In the genomic region with DNA sequence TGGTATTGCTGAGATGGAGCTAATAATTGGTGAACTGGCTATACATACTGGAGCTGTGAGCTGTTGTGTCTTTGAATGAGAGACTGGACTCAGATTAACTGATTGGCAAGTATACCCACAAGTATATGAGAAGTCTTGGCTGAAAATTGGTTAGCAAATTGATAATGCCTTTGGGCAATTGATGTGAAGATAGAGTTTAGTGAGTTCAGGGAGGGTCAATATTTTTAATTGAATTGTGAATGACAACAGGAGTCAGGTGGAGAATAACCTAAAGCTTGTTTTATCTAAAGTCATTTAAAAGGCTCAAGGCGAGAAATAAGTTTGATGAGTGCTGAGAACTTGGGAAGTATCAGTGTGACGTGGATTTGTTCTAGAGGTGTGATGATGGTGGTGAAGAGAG, we compare ENCODE assay signal across 36 cellular contexts. TPM values are rescaled to one million over a fixed set of nuclear protein-coding genes. Genes with fewer than 3 reads are reported as not detected.
"Had no signal": no experiment of that assay in that cellular context is flagged by ENCODE, and none has a peak within 500 bp of the region (broad histone marks: within the 10 kb centered on the region; RNA-seq: fewer than 3 reads in every experiment).

No MANE protein-coding gene starts in this region.

- ATAC-seq: activated naive CD4-positive, alpha-beta T cell treated with anti-CD3 and anti-CD28 coated beads, Interleukin-2, amount 50 U/mL, for 72 hours; activated naive CD8-positive, alpha-beta T cell treated with anti-CD3 and anti-CD28 coated beads, Interleukin-2, amount 50 U/mL, for 24 hours; activated T-cell treated with anti-CD3 and anti-CD28 coated beads, Interleukin-2, amount 50 U/mL, for 72 hours; activated T-helper 17 cell treated with anti-CD3 and anti-CD28 coated beads, Interleukin-2, amount 50 U/mL, for 72 hours; body of pancreas had no signal

- H3K27ac Mint-ChIP-seq: activated naive CD4-positive, alpha-beta T cell treated with anti-CD3 and anti-CD28 coated beads for 36 hours; activated naive CD4-positive, alpha-beta T cell treated with anti-CD3 and anti-CD28 coated beads, Interleukin-2, amount 10 ng/mL, durations not matched to agents 7 days and 5 days; activated naive CD4-positive, alpha-beta T cell treated with anti-CD3 and anti-CD28 coated beads, Interleukin-2, amount 50 U/mL, for 24 hours; activated naive CD4-positive, alpha-beta T cell treated with anti-CD3 and anti-CD28 coated beads, Interleukin-2, amount 50 U/mL, for 72 hours; activated naive CD8-positive, alpha-beta T cell; activated naive CD8-positive, alpha-beta T cell treated with anti-CD3 and anti-CD28 coated beads for 36 hours; activated naive CD8-positive, alpha-beta T cell treated with anti-CD3 and anti-CD28 coated beads, Interleukin-2, amount 10 ng/mL, durations not matched to agents 7 days and 5 days; activated naive CD8-positive, alpha-beta T cell treated with anti-CD3 and anti-CD28 coated beads, Interleukin-2, amount 50 U/mL, for 24 hours; activated T-cell treated with anti-CD3 and anti-CD28 coated beads, Interleukin-2, amount 50 U/mL, for 72 hours; activated T-helper 1 cell treated with anti-CD3 and anti-CD28 coated beads, Interleukin-12 subunit alpha, Interleukin-12 subunit beta, Interleukin-2, Interleukin-4 antibody, amounts not matched to agents 30 ng/mL and 10 ng/mL and 1 ng/mL, durations not matched to agents 14 hours and 24 hours and 36 hours; activated T-helper 17 cell treated with anti-CD3 and anti-CD28 coated beads, Interleukin-2, amount 50 U/mL, for 72 hours; activated T-helper 2 cell treated with anti-CD3 and anti-CD28 coated beads, Interferon-gamma antibody, Interleukin-2, Interleukin-4, amounts not matched to agents 10 μg/mL and 5 μg/mL and 100 μg/mL, durations not matched to agents 14 hours and 24 hours and 36 hours had no signal

- DNase-seq: activated effector memory CD4-positive, alpha-beta T cell treated with anti-CD3 and anti-CD28 coated beads, Interleukin-2, amount 50 U/mL, for 16 hours; activated effector memory CD4-positive, alpha-beta T cell treated with Interleukin-2 at 50 U/mL for 16 hours; activated gamma-delta T cell; activated gamma-delta T cell treated with Interleukin-2 at 50 U/mL for 16 hours; activated naive CD4-positive, alpha-beta T cell; activated naive CD4-positive, alpha-beta T cell treated with anti-CD3 and anti-CD28 coated beads for 36 hours; activated naive CD4-positive, alpha-beta T cell treated with anti-CD3 and anti-CD28 coated beads, Interleukin-2, amount 10 ng/mL, durations not matched to agents 7 days and 5 days; activated naive CD4-positive, alpha-beta T cell treated with anti-CD3 and anti-CD28 coated beads, Interleukin-2, amount 50 U/mL, for 16 hours; activated naive CD4-positive, alpha-beta T cell treated with Interleukin-2 at 50 U/mL for 16 hours; activated naive CD8-positive, alpha-beta T cell treated with anti-CD3 and anti-CD28 coated beads for 36 hours; activated naive CD8-positive, alpha-beta T cell treated with anti-CD3 and anti-CD28 coated beads, Interleukin-2, amount 10 ng/mL, durations not matched to agents 7 days and 5 days; activated naive CD8-positive, alpha-beta T cell treated with anti-CD3 and anti-CD28 coated beads, Interleukin-2, amount 50 U/mL, for 24 hours; activated T-cell treated with anti-CD3 and anti-CD28 coated beads, Interleukin-2, amount 50 U/mL, for 48 hours; activated T-cell treated with anti-CD3 and anti-CD28 coated beads, Interleukin-2, amount 50 U/mL, for 72 hours; adrenal gland; amniotic stem cell; amygdala; anterior cingulate cortex; aorta; body of pancreas; brain microvascular endothelial cell; caudate nucleus; central memory CD4-positive, alpha-beta T cell; cerebellar nuclear complex; colonic mucosa had no signal

- H3K4me3 Mint-ChIP-seq: activated naive CD4-positive, alpha-beta T cell treated with anti-CD3 and anti-CD28 coated beads for 36 hours; activated naive CD4-positive, alpha-beta T cell treated with anti-CD3 and anti-CD28 coated beads, Interleukin-2, amount 10 ng/mL, durations not matched to agents 7 days and 5 days; activated naive CD4-positive, alpha-beta T cell treated with anti-CD3 and anti-CD28 coated beads, Interleukin-2, amount 50 U/mL, for 24 hours; activated naive CD8-positive, alpha-beta T cell; activated naive CD8-positive, alpha-beta T cell treated with anti-CD3 and anti-CD28 coated beads for 36 hours; activated naive CD8-positive, alpha-beta T cell treated with anti-CD3 and anti-CD28 coated beads, Interleukin-2, amount 10 ng/mL, durations not matched to agents 7 days and 5 days; activated naive CD8-positive, alpha-beta T cell treated with anti-CD3 and anti-CD28 coated beads, Interleukin-2, amount 50 U/mL, for 24 hours; activated T-cell treated with anti-CD3 and anti-CD28 coated beads, Interleukin-2, amount 50 U/mL, for 72 hours; activated T-helper 1 cell treated with anti-CD3 and anti-CD28 coated beads, Interleukin-12 subunit alpha, Interleukin-12 subunit beta, Interleukin-2, Interleukin-4 antibody, amounts not matched to agents 30 ng/mL and 10 ng/mL and 1 ng/mL, durations not matched to agents 14 hours and 24 hours and 36 hours; activated T-helper 17 cell treated with anti-CD3 and anti-CD28 coated beads, Interleukin-2, amount 50 U/mL, for 72 hours; brain; central memory CD8-positive, alpha-beta T cell had no signal

- H3K36me3 ChIP-seq: adrenal gland, ascending aorta, brain microvascular endothelial cell, breast epithelium, cardiac muscle cell, colonic mucosa had no signal

- H3K4me1 Mint-ChIP-seq: activated naive CD4-positive, alpha-beta T cell treated with anti-CD3 and anti-CD28 coated beads, Interleukin-2, amount 10 ng/mL, durations not matched to agents 7 days and 5 days; activated naive CD4-positive, alpha-beta T cell treated with anti-CD3 and anti-CD28 coated beads, Interleukin-2, amount 50 U/mL, for 24 hours; activated naive CD8-positive, alpha-beta T cell treated with anti-CD3 and anti-CD28 coated beads for 36 hours; activated naive CD8-positive, alpha-beta T cell treated with anti-CD3 and anti-CD28 coated beads, Interleukin-2, amount 10 ng/mL, durations not matched to agents 7 days and 5 days; activated naive CD8-positive, alpha-beta T cell treated with anti-CD3 and anti-CD28 coated beads, Interleukin-2, amount 50 U/mL, for 24 hours; activated T-helper 17 cell treated with anti-CD3 and anti-CD28 coated beads, Interleukin-2, amount 50 U/mL, for 72 hours; central memory CD8-positive, alpha-beta T cell had no signal

- H3K9me3 Mint-ChIP-seq: activated naive CD4-positive, alpha-beta T cell treated with anti-CD3 and anti-CD28 coated beads for 36 hours; activated naive CD4-positive, alpha-beta T cell treated with anti-CD3 and anti-CD28 coated beads, Interleukin-2, amount 10 ng/mL, durations not matched to agents 7 days and 5 days; activated naive CD4-positive, alpha-beta T cell treated with anti-CD3 and anti-CD28 coated beads, Interleukin-2, amount 50 U/mL, for 24 hours; activated naive CD4-positive, alpha-beta T cell treated with anti-CD3 and anti-CD28 coated beads, Interleukin-2, amount 50 U/mL, for 72 hours; activated naive CD8-positive, alpha-beta T cell treated with anti-CD3 and anti-CD28 coated beads for 36 hours; activated naive CD8-positive, alpha-beta T cell treated with anti-CD3 and anti-CD28 coated beads, Interleukin-2, amount 10 ng/mL, durations not matched to agents 7 days and 5 days; activated naive CD8-positive, alpha-beta T cell treated with anti-CD3 and anti-CD28 coated beads, Interleukin-2, amount 50 U/mL, for 24 hours; activated T-helper 1 cell treated with anti-CD3 and anti-CD28 coated beads, Interleukin-12 subunit alpha, Interleukin-12 subunit beta, Interleukin-2, Interleukin-4 antibody, amounts not matched to agents 30 ng/mL and 10 ng/mL and 1 ng/mL, durations not matched to agents 14 hours and 24 hours and 36 hours; activated T-helper 17 cell treated with anti-CD3 and anti-CD28 coated beads, Interleukin-2, amount 50 U/mL, for 72 hours; activated T-helper 2 cell treated with anti-CD3 and anti-CD28 coated beads, Interferon-gamma antibody, Interleukin-2, Interleukin-4, amounts not matched to agents 10 μg/mL and 5 μg/mL and 100 μg/mL, durations not matched to agents 14 hours and 24 hours and 36 hours; brain had no signal

- H3K27ac ChIP-seq: adrenal gland, ascending aorta, body of pancreas, brain microvascular endothelial cell, breast epithelium, cardiac muscle cell, colonic mucosa had no signal

- H3K27me3 ChIP-seq: adrenal gland, ascending aorta, body of pancreas, brain microvascular endothelial cell, breast epithelium, cardiac muscle cell, colonic mucosa had no signal

- H3K4me3 ChIP-seq: adrenal gland, ascending aorta, body of pancreas, breast epithelium, cardiac muscle cell, colonic mucosa had no signal

- H3K9me3 ChIP-seq: ascending aorta, body of pancreas, breast epithelium, colonic mucosa had no signal

- H3K36me3 Mint-ChIP-seq: activated naive CD4-positive, alpha-beta T cell treated with anti-CD3 and anti-CD28 coated beads, Interleukin-2, amount 10 ng/mL, durations not matched to agents 7 days and 5 days; activated naive CD4-positive, alpha-beta T cell treated with anti-CD3 and anti-CD28 coated beads, Interleukin-2, amount 50 U/mL, for 24 hours; activated naive CD4-positive, alpha-beta T cell treated with anti-CD3 and anti-CD28 coated beads, Interleukin-2, amount 50 U/mL, for 72 hours; activated naive CD8-positive, alpha-beta T cell; activated naive CD8-positive, alpha-beta T cell treated with anti-CD3 and anti-CD28 coated beads for 36 hours; activated naive CD8-positive, alpha-beta T cell treated with anti-CD3 and anti-CD28 coated beads, Interleukin-2, amount 10 ng/mL, durations not matched to agents 7 days and 5 days had no signal

- H3K27me3 Mint-ChIP-seq: activated naive CD4-positive, alpha-beta T cell treated with anti-CD3 and anti-CD28 coated beads, Interleukin-2, amount 10 ng/mL, durations not matched to agents 7 days and 5 days; activated naive CD4-positive, alpha-beta T cell treated with anti-CD3 and anti-CD28 coated beads, Interleukin-2, amount 50 U/mL, for 24 hours; activated naive CD8-positive, alpha-beta T cell; activated naive CD8-positive, alpha-beta T cell treated with anti-CD3 and anti-CD28 coated beads for 36 hours; activated naive CD8-positive, alpha-beta T cell treated with anti-CD3 and anti-CD28 coated beads, Interleukin-2, amount 10 ng/mL, durations not matched to agents 7 days and 5 days; activated naive CD8-positive, alpha-beta T cell treated with anti-CD3 and anti-CD28 coated beads, Interleukin-2, amount 50 U/mL, for 24 hours; activated T-helper 17 cell treated with anti-CD3 and anti-CD28 coated beads, Interleukin-2, amount 50 U/mL, for 72 hours; brain; central memory CD8-positive, alpha-beta T cell had no signal

RNA-seq across cellular contexts. Expression of gene NCAM2, which starts 27.5 kb away (rescaled TPM):
- total RNA-seq: activated naive CD4-positive, alpha-beta T cell treated with anti-CD3 and anti-CD28 coated beads for 36 hours; activated naive CD4-positive, alpha-beta T cell treated with anti-CD3 and anti-CD28 coated beads, Interleukin-2, amount 50 U/mL, for 72 hours; activated naive CD8-positive, alpha-beta T cell treated with anti-CD3 and anti-CD28 coated beads for 36 hours; activated naive CD8-positive, alpha-beta T cell treated with anti-CD3 and anti-CD28 coated beads, Interleukin-2, amount 10 ng/mL, durations not matched to agents 7 days and 5 days; activated T-cell treated with anti-CD3 and anti-CD28 coated beads, Interleukin-2, amount 50 U/mL, for 72 hours; activated T-helper 1 cell treated with anti-CD3 and anti-CD28 coated beads, Interleukin-12 subunit alpha, Interleukin-12 subunit beta, Interleukin-2, Interleukin-4 antibody, amounts not matched to agents 30 ng/mL and 10 ng/mL and 1 ng/mL, durations not matched to agents 14 hours and 24 hours and 36 hours; activated T-helper 17 cell treated with anti-CD3 and anti-CD28 coated beads, Interleukin-2, amount 50 U/mL, for 72 hours; activated T-helper 2 cell treated with anti-CD3 and anti-CD28 coated beads, Interferon-gamma antibody, Interleukin-2, Interleukin-4, amounts not matched to agents 10 μg/mL and 5 μg/mL and 100 μg/mL, durations not matched to agents 14 hours and 24 hours and 36 hours had no signal
